ENCODE assay signal across 19 cellular contexts in the genomic region with DNA sequence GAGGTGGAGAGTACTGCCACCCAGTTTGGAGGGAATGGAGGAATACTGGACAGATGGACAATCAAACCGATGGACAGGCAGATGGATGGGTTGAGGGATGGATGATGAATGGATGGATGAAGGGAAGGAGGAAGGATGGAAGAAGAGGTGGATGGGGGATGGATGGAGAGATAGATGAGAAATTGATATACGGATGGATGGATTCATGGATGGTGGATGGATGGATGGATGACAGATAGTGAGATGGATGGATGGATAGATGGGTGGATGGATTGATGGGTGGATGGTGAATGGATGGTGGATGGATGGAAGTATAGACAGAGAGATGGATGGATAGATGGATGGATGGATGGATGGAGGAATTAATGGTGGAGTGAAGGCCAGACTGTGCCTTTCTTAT. TPM values are rescaled to one million over a fixed set of nuclear protein-coding genes. Genes with fewer than 3 reads are reported as not detected.
"Had no signal": no experiment of that assay in that cellular context is flagged by ENCODE, and none has a peak within 500 bp of the region (broad histone marks: within the 10 kb centered on the region; RNA-seq: fewer than 3 reads in every experiment).

No MANE protein-coding gene starts in this region.

- H3K9me3 ChIP-seq: esophagus squamous epithelium, spleen, tibial artery, uterus had no signal

- H3K27me3 Mint-ChIP-seq: activated naive CD8-positive, alpha-beta T cell had no signal

- H3K36me3 ChIP-seq: cardiac muscle cell, tibial artery, uterus had no signal

- H3K4me3 ChIP-seq: cardiac muscle cell, esophagus squamous epithelium, spleen, tibial artery, uterus had no signal

- H3K9me3 Mint-ChIP-seq: mesothelial cell of epicardium had no signal

- H3K27me3 ChIP-seq: spleen, uterus had no signal

- H3K27ac Mint-ChIP-seq: activated naive CD8-positive, alpha-beta T cell; mesothelial cell of epicardium; nephron progenitor cell had no signal

- H3K27ac ChIP-seq: cardiac muscle cell, esophagus squamous epithelium, tibial artery, uterus had no signal

- DNase-seq: activated CD4-positive, alpha-beta T cell treated with anti-CD3 and anti-CD28 coated beads, Interleukin-2, amount 50 U/mL, for 4 hours; activated CD4-positive, CD25-positive, alpha-beta regulatory T cell treated with anti-CD3 and anti-CD28 coated beads, Interleukin-2, amount 50 U/mL, for 72 hours; amygdala; dermis blood vessel endothelial cell; effector memory CD4-positive, alpha-beta T cell; esophagus squamous epithelium; nephron progenitor cell; retina; spleen; stimulated activated CD4-positive, alpha-beta T cell treated with anti-CD3 and anti-CD28 coated beads, Interleukin-4, amount 100 ng/mL, for 4 hours; stimulated activated naive CD4-positive, alpha-beta T cell; SW 1271; T1000; tibial artery; uterus had no signal

- H3K4me3 Mint-ChIP-seq: activated naive CD8-positive, alpha-beta T cell; mesothelial cell of epicardium; nephron progenitor cell had no signal

RNA-seq across cellular contexts. Expression of a gene that starts 42.6 kb away (rescaled TPM):
- total RNA-seq: chondrocyte had no signal
